Comparison of ENCODE assay signal across 15 cellular contexts in the genomic region with DNA sequence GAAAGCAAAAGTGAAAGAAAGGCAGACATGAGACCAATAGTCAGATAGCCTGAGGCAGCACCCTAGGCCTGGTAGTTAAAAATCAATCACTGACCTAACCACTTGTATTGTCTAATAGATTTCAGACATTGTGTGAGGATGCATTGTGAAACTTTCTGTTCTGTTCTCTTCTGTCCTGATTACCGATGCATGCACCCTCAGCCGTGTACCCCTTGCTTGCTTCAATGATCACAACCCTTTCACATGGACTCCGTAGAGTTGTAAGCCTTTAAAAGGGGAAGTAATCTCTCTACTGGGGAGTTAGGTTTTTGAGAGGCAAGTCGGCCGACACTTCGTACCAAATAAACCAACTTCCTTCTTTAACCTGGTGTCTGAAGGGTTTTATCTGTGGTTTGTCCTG.
DNase-seq lines count a peak whose midpoint lies in the region; ATAC-seq and FAIRE-seq lines count a peak whose summit lies in the region.
"Had no signal": no experiment of that assay in that cellular context is flagged by ENCODE, and none has a peak within 500 bp of the region (broad histone marks: within the 10 kb centered on the region; RNA-seq: fewer than 3 reads in every experiment).

No MANE protein-coding gene starts in this region.

- DNase-seq in GM19239 (ENCODE audit: insufficient read length, low spot score) (peak; percentile 34), medulla oblongata (ENCODE audit: extremely low spot score) (peak; percentile 66), COLO829 (ENCODE audit: low spot score) (no peak), AG20443 (ENCODE audit: low spot score) (no peak), SIG-M5 (lab: John Stamatoyannopoulos, UW) (no peak), GOT3 (lab: John Stamatoyannopoulos, UW) (no peak)
- DNase-seq: activated naive CD4-positive, alpha-beta T cell treated with anti-CD3 and anti-CD28 coated beads, Interleukin-2, amount 50 U/mL, for 16 hours; DMS79; mesendoderm; MG63; NCI-H2171 treated with DMSO at 0.1 percent for 48 hours had no signal

- FAIRE-seq in GM19239 (lab: Jason Lieb, UNC): peak; percentile 90
- FAIRE-seq: bronchial epithelial cell had no signal

- ATAC-seq in HG02759 (IDR thresholded peaks at IDR 0.05; ENCODE audit: unreplicated experiment) (peak; percentile 94), HG03571 (IDR thresholded peaks at IDR 0.05; ENCODE audit: unreplicated experiment) (peak; percentile 96)
- ATAC-seq: SK-N-SH treated with all-trans-retinoic acid at 6 μM for 48 hours had no signal

Comparison
In these comparisons a context has a peak if more than half of its experiments do, and no peak if none do; other contexts are left out.
1. DNase-seq: peak in GM19239 (single experiment) and medulla oblongata (single experiment); none in COLO829 (single experiment), AG20443 (single experiment), SIG-M5 (single experiment) and GOT3 (single experiment).